In the genomic region with DNA sequence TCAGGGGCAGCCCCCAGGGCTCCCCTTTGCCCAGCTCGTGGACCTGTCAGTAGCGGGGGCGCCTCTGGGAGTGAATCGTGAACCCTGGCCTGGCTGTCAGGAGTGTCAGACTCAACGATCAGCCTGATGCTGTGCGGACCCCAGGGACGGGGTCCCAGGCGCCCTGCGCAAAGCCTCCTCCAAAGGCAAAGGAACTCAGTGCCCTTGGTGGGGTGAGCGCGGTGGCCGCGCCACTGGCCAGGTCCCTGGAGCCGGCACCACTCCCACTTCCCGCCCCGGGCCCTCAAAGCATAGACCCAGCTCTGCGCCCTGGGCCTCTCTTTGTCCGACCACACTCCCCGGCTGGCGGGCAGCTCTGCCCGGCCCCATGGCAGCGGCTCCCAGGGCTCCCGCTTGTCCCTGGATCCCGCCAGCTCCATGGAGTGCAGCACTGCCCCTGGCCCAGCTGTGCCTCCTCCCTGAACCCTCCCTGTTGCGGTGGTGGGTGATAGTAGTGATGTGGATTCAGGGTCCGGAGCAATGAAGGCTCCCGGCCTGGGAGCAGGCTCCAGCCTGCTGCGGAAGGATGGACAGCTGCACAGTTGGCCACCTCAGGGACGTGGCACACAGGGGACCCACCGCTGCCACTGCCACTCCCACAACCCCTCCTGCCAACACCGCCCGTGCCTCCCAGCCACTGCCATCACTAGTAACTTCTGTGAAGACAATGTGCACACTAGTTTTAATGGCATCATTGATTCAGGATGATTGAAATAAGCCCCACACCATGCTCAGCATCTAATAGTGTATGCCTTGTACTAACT, we compare ENCODE assay signal across 22 cellular contexts.
"Had no signal": no experiment of that assay in that cellular context is flagged by ENCODE, and none has a peak within 500 bp of the region (broad histone marks: within the 10 kb centered on the region; RNA-seq: fewer than 3 reads in every experiment).

No MANE protein-coding gene starts in this region.

- ATAC-seq: activated CD8-positive, alpha-beta T cell treated with anti-CD3 and anti-CD28 coated beads for 36 hours; activated naive CD4-positive, alpha-beta T cell treated with anti-CD3 and anti-CD28 coated beads, Interleukin-2, amount 50 U/mL, for 72 hours; effector memory CD8-positive, alpha-beta T cell; foreskin keratinocyte; left lobe of liver; WTC11 had no signal

- H3K27ac ChIP-seq: adrenal gland, epithelial cell of prostate, foreskin keratinocyte, ovary, spleen, tibial nerve, vagina had no signal

- H3K4me2 ChIP-seq: SK-N-SH had no signal

- H3K4me1 ChIP-seq: adrenal gland, foreskin keratinocyte, tibial nerve, vagina had no signal

- H3K27me3 ChIP-seq: adrenal gland, foreskin keratinocyte, ovary, spleen, tibial nerve, vagina had no signal

- H3K36me3 ChIP-seq: adrenal gland, ovary, spleen, tibial nerve, vagina had no signal

- DNase-seq: activated CD4-positive, alpha-beta T cell treated with anti-CD3 and anti-CD28 coated beads for 48 hours; activated CD8-positive, alpha-beta T cell treated with anti-CD3 and anti-CD28 coated beads for 36 hours; activated T-cell treated with anti-CD3 and anti-CD28 coated beads, Interleukin-2, amount 50 U/mL, for 1 hour; adrenal gland; effector memory CD8-positive, alpha-beta T cell; foreskin keratinocyte; glutamatergic neuron; hippocampal formation; islet precursor cell; nephron progenitor cell; SK-N-SH; spleen; stimulated activated naive CD4-positive, alpha-beta T cell treated with Interleukin-2 at 50 U/mL for 16 hours had no signal

- H3K4me3 Mint-ChIP-seq: activated CD8-positive, alpha-beta T cell treated with anti-CD3 and anti-CD28 coated beads for 36 hours; effector memory CD8-positive, alpha-beta T cell; nephron progenitor cell; T-helper 2 cell treated with Interferon-gamma antibody and Interleukin-4, amounts not matched to agents 5 μg/mL and 100 μg/mL, for 36 hours; WTC11 had no signal

- H3K27me3 Mint-ChIP-seq: activated CD8-positive, alpha-beta T cell treated with anti-CD3 and anti-CD28 coated beads for 36 hours; effector memory CD8-positive, alpha-beta T cell had no signal

- H3K36me3 Mint-ChIP-seq: activated naive CD4-positive, alpha-beta T cell treated with anti-CD3 and anti-CD28 coated beads, Interleukin-2, amount 50 U/mL, for 72 hours; WTC11 had no signal

- H3K9me3 Mint-ChIP-seq: nephron progenitor cell, WTC11 had no signal

- H3K9me3 ChIP-seq: adrenal gland, ovary, SK-N-SH, tibial nerve, vagina had no signal

- H3K4me3 ChIP-seq: adrenal gland, ovary, spleen, tibial nerve, vagina had no signal

- H3K27ac Mint-ChIP-seq: activated CD8-positive, alpha-beta T cell treated with anti-CD3 and anti-CD28 coated beads for 36 hours; activated naive CD4-positive, alpha-beta T cell treated with anti-CD3 and anti-CD28 coated beads, Interleukin-2, amount 50 U/mL, for 72 hours; activated T-helper 2 cell treated with anti-CD3 and anti-CD28 coated beads, Interferon-gamma antibody, Interleukin-2, Interleukin-4, amounts not matched to agents 10 μg/mL and 5 μg/mL and 100 μg/mL, durations not matched to agents 14 hours and 24 hours and 36 hours; effector memory CD8-positive, alpha-beta T cell; nephron progenitor cell; T-helper 2 cell treated with Interferon-gamma antibody and Interleukin-4, amounts not matched to agents 5 μg/mL and 100 μg/mL, for 36 hours; WTC11 had no signal
